8 cellular contexts compared by ENCODE assay signal in genomic region chr1:32180186-32181060, GRCh38. TPM values are rescaled to one million over a fixed set of nuclear protein-coding genes. Genes with fewer than 3 reads are reported as not detected.
DNase-seq lines count a peak whose midpoint lies in the region; ATAC-seq and TF ChIP-seq lines count a peak whose summit lies in the region.

No MANE protein-coding gene starts in this region.

- peaks cover 27% of the 10 kb centered on the region for H3K4me1 Mint-ChIP-seq in Calu3 (ENCODE audit: low read depth, unreplicated experiment)
- H3K4me1 Mint-ChIP-seq in T-helper 1 cell treated with Interleukin-12 subunit alpha and Interleukin-12 subunit beta and Interleukin-4 antibody, amounts not matched to agents 30 μg/mL and 1 μg/mL, for 36 hours (ENCODE audit: low read depth), result peaks cover 32% of the 10 kb centered on the region

- BruUV-seq in Calu3 (replicated peaks; lab: Mats Ljungman, UMichigan), result TSS peak; percentile 47

- CTCF ChIA-PET in Calu3 (lab: Charles Lee), result interaction anchor here (0.6 kb wide), 3 partner anchors 15 to 157 kb away, joined by 3 to 4 read pairs (median 3); no protein-coding TSS in a partner anchor

- intact Hi-C loops in Calu3 (cut with micrococcal nuclease; ENCODE audit: unreplicated experiment), result no loop called here

- DNase-seq in Calu3 (peak; percentile 47), HFF-Myc (ENCODE audit: extremely low read depth, low read depth) (no peak), cerebellar cortex (ENCODE audit: low spot score) (peak; percentile 30), kidney epithelial cell (ENCODE audit: low read depth) (no peak)
- peak; percentile 45 to 53 for DNase-seq in stimulated activated CD4-positive, alpha-beta T cell treated with anti-CD3 and anti-CD28 coated beads, Interleukin-2, amount 100 ng/mL, for 24 hours

- peak overlapping the region; percentile 95 for H3K4me3 Mint-ChIP-seq in Calu3 (ENCODE audit: low read depth, unreplicated experiment)
- peak overlapping the region; percentile 88 for H3K4me3 Mint-ChIP-seq in T-helper 1 cell treated with Interleukin-12 subunit alpha and Interleukin-12 subunit beta and Interleukin-4 antibody, amounts not matched to agents 30 μg/mL and 1 μg/mL, for 36 hours

- H3K36me3 Mint-ChIP-seq in Calu3 (ENCODE audit: insufficient read depth, unreplicated experiment), result peaks cover 60% of the 10 kb centered on the region
- H3K36me3 Mint-ChIP-seq in T-helper 1 cell treated with Interleukin-12 subunit alpha and Interleukin-12 subunit beta and Interleukin-4 antibody, amounts not matched to agents 30 μg/mL and 1 μg/mL, for 36 hours (ENCODE audit: low read depth), result peaks cover 37% of the 10 kb centered on the region

- H3K27me3 Mint-ChIP-seq in Calu3 (ENCODE audit: unreplicated experiment), result no peaks in the 10 kb centered on the region
- no peaks in the 10 kb centered on the region for H3K27me3 Mint-ChIP-seq in T-helper 1 cell treated with Interleukin-12 subunit alpha and Interleukin-12 subunit beta and Interleukin-4 antibody, amounts not matched to agents 30 μg/mL and 1 μg/mL, for 36 hours (ENCODE audit: low read depth)

- TF ChIP-seq CTCF in Calu3 (IDR thresholded peaks at IDR 0.05; ENCODE audit: unreplicated experiment) (no peak), HFF-Myc (IDR thresholded peaks at IDR 0.05; ENCODE audit: low read depth, low read length, missing control alignments) (no peak), kidney epithelial cell (IDR thresholded peaks at IDR 0.05; ENCODE audit: insufficient read depth, low read length, poor library complexity, severe bottlenecking) (no peak)

- no peak for ATAC-seq in HG03571 (IDR thresholded peaks at IDR 0.05; ENCODE audit: unreplicated experiment)
- no peak for ATAC-seq in GM18868 (IDR thresholded peaks at IDR 0.05; ENCODE audit: unreplicated experiment)

- H3K27ac Mint-ChIP-seq in Calu3 (ENCODE audit: unreplicated experiment), result peak overlapping the region; percentile 96
- peak overlapping the region; percentile 82 for H3K27ac Mint-ChIP-seq in T-helper 1 cell treated with Interleukin-12 subunit alpha and Interleukin-12 subunit beta and Interleukin-4 antibody, amounts not matched to agents 30 μg/mL and 1 μg/mL, for 36 hours

- H3K4me3 ChIP-seq in HFF-Myc (replicated peaks; ENCODE audit: low read depth, low read length) (peak overlapping the region; percentile 86), kidney epithelial cell (ENCODE audit: low read depth, low read length) (peak overlapping the region; percentile 59)

- no peaks in the 10 kb centered on the region for H3K9me3 Mint-ChIP-seq in Calu3 (ENCODE audit: low read depth, unreplicated experiment)
- no peaks in the 10 kb centered on the region for H3K9me3 Mint-ChIP-seq in T-helper 1 cell treated with Interleukin-12 subunit alpha and Interleukin-12 subunit beta and Interleukin-4 antibody, amounts not matched to agents 30 μg/mL and 1 μg/mL, for 36 hours

- H3K27me3 ChIP-seq in kidney epithelial cell (ENCODE audit: control insufficient read depth, insufficient read depth, low read length), result no peaks in the 10 kb centered on the region

- no peaks in the 10 kb centered on the region for H3K36me3 ChIP-seq in kidney epithelial cell (ENCODE audit: control insufficient read depth, insufficient read depth, low read length)

RNA-seq across cellular contexts. Expression of gene TXLNA, which starts 0.9 kb away (rescaled TPM):
- total RNA-seq in Calu3 (2022) (58.4 and 62.4 TPM in 2 replicates), kidney epithelial cell (69.6 and 74.8 TPM in 2 replicates)

RNA-seq across cellular contexts. Expression of gene CCDC28B, which starts 20.0 kb away (rescaled TPM):
- total RNA-seq in Calu3 (2022) (7.1 and 8.2 TPM in 2 replicates), kidney epithelial cell (7.0 and 8.8 TPM in 2 replicates)

RNA-seq across cellular contexts. Expression of gene IQCC, which starts 25.0 kb away (rescaled TPM):
- total RNA-seq in Calu3 (2022), result 6.6 and 7.6 TPM in 2 replicates
- 2.5 and 5.3 TPM in 2 replicates for total RNA-seq in kidney epithelial cell

RNA-seq across cellular contexts. Expression of gene DCDC2B, which starts 28.5 kb away (rescaled TPM):
- total RNA-seq in Calu3 (2022) (not detected in 2 replicates), kidney epithelial cell (not detected in 2 replicates)

RNA-seq across cellular contexts. Expression of gene TMEM234, which starts 41.7 kb away (rescaled TPM):
- total RNA-seq in Calu3 (2022) (31.6 and 35.5 TPM in 2 replicates), kidney epithelial cell (20.2 and 21.1 TPM in 2 replicates)

Comparison
In these comparisons a context has a peak if more than half of its experiments do, and no peak if none do; other contexts are left out.
1. DNase-seq: peak in Calu3 (single experiment), cerebellar cortex (single experiment) and stimulated activated CD4-positive, alpha-beta T cell treated with anti-CD3 and anti-CD28 coated beads, Interleukin-2, amount 100 ng/mL, for 24 hours (2 of 2); none in HFF-Myc (single experiment) and kidney epithelial cell (single experiment).